14 cellular contexts compared by ENCODE assay signal in the genomic region with DNA sequence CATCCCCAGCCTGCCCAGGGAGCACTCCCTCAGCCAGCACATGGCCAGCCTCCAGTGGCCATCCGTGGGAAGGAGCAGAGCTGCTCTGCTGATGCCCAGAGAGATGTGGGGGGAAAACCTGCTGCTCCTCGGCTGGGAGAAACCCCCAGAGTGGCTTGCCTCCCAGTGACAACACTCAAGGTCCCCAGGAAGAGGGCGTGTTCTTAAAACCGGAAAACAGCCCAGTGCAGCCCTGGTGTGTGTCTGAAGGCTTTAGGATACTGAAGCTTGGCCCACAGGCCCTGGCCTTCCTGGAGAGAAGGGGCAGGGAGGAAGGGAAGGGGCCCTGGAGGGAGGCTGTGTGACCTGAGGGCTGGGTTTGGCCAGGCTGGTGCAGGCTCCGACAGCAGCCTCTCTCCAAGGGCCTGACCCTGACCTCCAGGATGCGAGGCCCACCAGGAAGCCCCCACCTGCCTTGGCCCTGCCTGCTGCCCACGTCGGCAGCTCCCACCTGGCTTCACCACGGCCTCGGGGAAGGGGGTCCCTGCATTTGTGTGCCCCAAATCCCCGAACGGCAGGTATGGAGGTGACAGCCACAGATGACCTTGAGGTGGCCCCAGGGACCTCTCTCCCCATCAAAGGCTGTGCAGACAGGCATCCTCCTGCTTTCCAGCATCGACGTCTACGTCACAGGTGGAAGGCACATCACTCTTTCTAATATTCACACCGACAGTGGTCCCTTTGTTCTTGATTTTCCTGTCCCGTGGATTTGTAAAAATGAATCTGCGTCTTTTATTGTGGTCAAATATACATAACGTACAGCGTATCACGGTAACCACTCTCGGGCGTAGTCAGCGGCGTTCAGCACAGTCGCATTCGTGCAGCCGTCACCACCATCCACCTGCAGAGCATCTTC.
DNase-seq lines count a peak whose midpoint lies in the region; ATAC-seq and TF ChIP-seq lines count a peak whose summit lies in the region.
"Had no signal": no experiment of that assay in that cellular context is flagged by ENCODE, and none has a peak within 500 bp of the region (broad histone marks: within the 10 kb centered on the region; RNA-seq: fewer than 3 reads in every experiment).

No MANE protein-coding gene starts in this region.

- no peak for TF ChIP-seq CTCF in heart right ventricle (IDR thresholded peaks at IDR 0.05)
- no peak for TF ChIP-seq CTCF in suprapubic skin (IDR thresholded peaks at IDR 0.05)
- no peak for TF ChIP-seq CTCF in GM10266 (IDR thresholded peaks at IDR 0.05; ENCODE audit: control insufficient read depth, insufficient read depth, low read depth, missing control alignments)

- H3K4me3 ChIP-seq in heart right ventricle, result no peak overlapping the region
- no peak overlapping the region for H3K4me3 ChIP-seq in effector memory CD4-positive, alpha-beta T cell (ENCODE audit: insufficient read depth, low read depth, low read length, poor library complexity, severe bottlenecking)
- no peak overlapping the region for H3K4me3 ChIP-seq in suprapubic skin
- H3K4me3 ChIP-seq: colonic mucosa had no signal

- intact Hi-C loops in Right ventricle myocardium inferior (cut with DNase I), result no loop called here
- intact Hi-C loops in heart right ventricle (cut with DNase I), result loop anchor here in 1 of 10 donors (5.0 to 10.0 kb wide), 2 partner anchors 37 to 255 kb away; a partner anchor contains a TSS

- H3K36me3 ChIP-seq in heart right ventricle (no peaks in the 10 kb centered on the region), suprapubic skin (no peaks in the 10 kb centered on the region)
- H3K36me3 ChIP-seq in effector memory CD4-positive, alpha-beta T cell (ENCODE audit: control insufficient read depth, insufficient read depth, low read length), result no peaks in the 10 kb centered on the region
- H3K36me3 ChIP-seq: colonic mucosa had no signal

- H3K9me3 ChIP-seq in heart right ventricle (no peaks in the 10 kb centered on the region), suprapubic skin (no peaks in the 10 kb centered on the region)
- H3K9me3 ChIP-seq in effector memory CD4-positive, alpha-beta T cell (ENCODE audit: control insufficient read depth, low read length), result no peaks in the 10 kb centered on the region
- H3K9me3 ChIP-seq: colonic mucosa had no signal

- no peak for TF ChIP-seq POLR2A in suprapubic skin (IDR thresholded peaks at IDR 0.05)

- no peak for TF ChIP-seq EP300 in suprapubic skin (IDR thresholded peaks at IDR 0.05)

- ATAC-seq in Right ventricle myocardium inferior (no peak), heart right ventricle (no peak), HG03108 (IDR thresholded peaks at IDR 0.05; ENCODE audit: unreplicated experiment) (no peak), HG02763 (IDR thresholded peaks at IDR 0.05; ENCODE audit: unreplicated experiment) (no peak)

- 69 to 78% methylated on average over 28 of the region's 28 CpGs for WGBS in heart right ventricle, 2 donors
- 78% methylated on average over 22 of the region's 28 CpGs for WGBS in suprapubic skin

- H3K27me3 ChIP-seq in heart right ventricle (peaks cover 0 to 7% (median 1%) of the 10 kb centered on the region in 7 donors), suprapubic skin (peaks cover 14% of the 10 kb centered on the region)
- no peaks in the 10 kb centered on the region for H3K27me3 ChIP-seq in effector memory CD4-positive, alpha-beta T cell (replicated peaks; ENCODE audit: control insufficient read depth, insufficient read depth, low read length, poor library complexity, severe bottlenecking)
- H3K27me3 ChIP-seq: colonic mucosa had no signal

- no peak overlapping the region for H3K27ac ChIP-seq in heart right ventricle
- peak overlapping the region; percentile 59 for H3K27ac ChIP-seq in effector memory CD4-positive, alpha-beta T cell (ENCODE audit: insufficient read depth, low read length, poor library complexity, severe bottlenecking)
- H3K27ac ChIP-seq in suprapubic skin, result no peak overlapping the region
- H3K27ac ChIP-seq: colonic mucosa had no signal

- DNase-seq in Right ventricle myocardium inferior (ENCODE audit: missing footprints) (peak; percentile 30), heart right ventricle (no peak), UCSD-AML1 (lab: John Stamatoyannopoulos, UW; ENCODE audit: unreplicated experiment) (peak; percentile 64), suprapubic skin (ENCODE audit: low spot score in 2 of 2) (peak; percentile 42 to 55), GM10266 (ENCODE audit: extremely low spot score) (no peak)
- peak in 1 of 3 donors; percentile 34 for DNase-seq in effector memory CD4-positive, alpha-beta T cell
- DNase-seq: activated gamma-delta T cell treated with Interleukin-2 at 50 U/mL for 16 hours; EL; NCI-H2171 treated with DMSO at 0.1 percent for 48 hours; OCI-M1; stimulated activated CD4-positive, alpha-beta T cell treated with anti-CD3 and anti-CD28 coated beads, Interleukin-12 subunit alpha, Interleukin-12 subunit beta, amount 100 ng/mL, for 4 hours had no signal

- H3K4me1 ChIP-seq in heart right ventricle (peaks cover 11 to 43% (median 20%) of the 10 kb centered on the region in 9 donors), suprapubic skin (peaks cover 4% of the 10 kb centered on the region)
- H3K4me1 ChIP-seq in effector memory CD4-positive, alpha-beta T cell (ENCODE audit: control insufficient read depth, insufficient read depth, low read length, poor library complexity, severe bottlenecking), result peaks cover 60% of the 10 kb centered on the region
- H3K4me1 ChIP-seq: colonic mucosa had no signal

Comparison
In these comparisons a context has a peak if more than half of its experiments do, and no peak if none do; other contexts are left out.
1. DNase-seq: peak in Right ventricle myocardium inferior (single experiment), UCSD-AML1 (single experiment) and suprapubic skin (2 of 2); none in heart right ventricle (0 of 2) and GM10266 (single experiment).